20 cellular contexts compared by ENCODE assay signal in the genomic region with DNA sequence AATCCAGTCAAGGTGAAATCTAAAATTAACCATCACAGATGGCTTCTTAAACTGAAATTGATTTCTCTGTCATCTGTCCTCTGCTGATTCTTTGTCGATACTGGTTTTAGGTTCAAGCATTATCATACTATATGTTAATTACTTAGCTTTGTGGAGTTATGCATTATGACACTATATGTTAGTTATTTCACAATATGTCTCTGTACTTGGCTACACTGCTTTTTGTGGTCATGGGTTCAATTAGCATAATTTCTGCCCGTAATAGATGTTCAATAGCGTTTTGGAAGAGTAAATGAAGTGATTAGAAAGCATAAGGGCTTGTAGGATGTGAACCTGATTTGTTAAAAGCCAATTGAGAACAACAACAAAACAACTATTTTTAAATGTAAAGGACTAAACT. TPM values are rescaled to one million over a fixed set of nuclear protein-coding genes. Genes with fewer than 3 reads are reported as not detected.
DNase-seq lines count a peak whose midpoint lies in the region; ATAC-seq and TF ChIP-seq lines count a peak whose summit lies in the region.
"Had no signal": no experiment of that assay in that cellular context is flagged by ENCODE, and none has a peak within 500 bp of the region (broad histone marks: within the 10 kb centered on the region; RNA-seq: fewer than 3 reads in every experiment).

No MANE protein-coding gene starts in this region.

- TF ChIP-seq CTCF in natural killer cell (IDR thresholded peaks at IDR 0.05) = no peak

- H3K27ac Mint-ChIP-seq in activated CD4-positive, alpha-beta T cell treated with anti-CD3 and anti-CD28 coated beads, Interleukin-2, amount 10 ng/mL, durations not matched to agents 7 days and 5 days = peak overlapping the region; percentile 86
- no peak overlapping the region for H3K27ac Mint-ChIP-seq in natural killer cell treated with Interleukin-12 subunit alpha and Interleukin-12 subunit beta and Interleukin-15 and Interleukin-18, amount 100 ng/mL, for 72 hours
- no peak overlapping the region for H3K27ac Mint-ChIP-seq in natural killer cell
- H3K27ac Mint-ChIP-seq in activated T-helper 1 cell treated with anti-CD3 and anti-CD28 coated beads, Interleukin-12 subunit alpha, Interleukin-12 subunit beta, Interleukin-2, Interleukin-4 antibody, amounts not matched to agents 30 ng/mL and 10 ng/mL and 1 ng/mL, durations not matched to agents 14 hours and 24 hours and 36 hours = peak overlapping the region; percentile 32

- POLR2A ChIA-PET in activated CD4-positive, alpha-beta T cell treated with anti-CD3 and anti-CD28 coated beads, Interleukin-2, amount 10 ng/mL, durations not matched to agents 7 days and 5 days (lab: Charles Lee) = interaction anchor here (0.8 to 0.9 kb wide), 2 partner anchors 58 to 673 kb away, joined by 3 read pairs; a partner anchor contains a TSS

- CTCF ChIA-PET in activated CD4-positive, alpha-beta T cell treated with anti-CD3 and anti-CD28 coated beads, Interleukin-2, amount 10 ng/mL, durations not matched to agents 7 days and 5 days (lab: Charles Lee) = interaction anchor here (0.5 to 2.3 kb wide), 4 partner anchors 10 to 77 kb away, joined by 3 to 6 read pairs (median 4); a partner anchor contains a TSS

- no peak overlapping the region for H3K4me3 Mint-ChIP-seq in activated CD4-positive, alpha-beta T cell treated with anti-CD3 and anti-CD28 coated beads, Interleukin-2, amount 10 ng/mL, durations not matched to agents 7 days and 5 days
- H3K4me3 Mint-ChIP-seq in natural killer cell treated with Interleukin-12 subunit alpha and Interleukin-12 subunit beta and Interleukin-15 and Interleukin-18, amount 100 ng/mL, for 72 hours = peak overlapping the region; percentile 5
- no peak overlapping the region for H3K4me3 Mint-ChIP-seq in natural killer cell
- no peak overlapping the region for H3K4me3 Mint-ChIP-seq in activated T-helper 1 cell treated with anti-CD3 and anti-CD28 coated beads, Interleukin-12 subunit alpha, Interleukin-12 subunit beta, Interleukin-2, Interleukin-4 antibody, amounts not matched to agents 30 ng/mL and 10 ng/mL and 1 ng/mL, durations not matched to agents 14 hours and 24 hours and 36 hours

- peaks cover 37% of the 10 kb centered on the region for H3K4me1 Mint-ChIP-seq in activated CD4-positive, alpha-beta T cell treated with anti-CD3 and anti-CD28 coated beads, Interleukin-2, amount 10 ng/mL, durations not matched to agents 7 days and 5 days
- H3K4me1 Mint-ChIP-seq in natural killer cell treated with Interleukin-12 subunit alpha and Interleukin-12 subunit beta and Interleukin-15 and Interleukin-18, amount 100 ng/mL, for 72 hours (ENCODE audit: low read depth in 2 of 2) = peaks cover 6 to 8% of the 10 kb centered on the region in 2 donors
- peaks cover 7% of the 10 kb centered on the region in 2 donors for H3K4me1 Mint-ChIP-seq in natural killer cell
- peaks cover 28% of the 10 kb centered on the region for H3K4me1 Mint-ChIP-seq in activated T-helper 1 cell treated with anti-CD3 and anti-CD28 coated beads, Interleukin-12 subunit alpha, Interleukin-12 subunit beta, Interleukin-2, Interleukin-4 antibody, amounts not matched to agents 30 ng/mL and 10 ng/mL and 1 ng/mL, durations not matched to agents 14 hours and 24 hours and 36 hours (ENCODE audit: low read depth)

- no peak for DNase-seq in activated CD4-positive, alpha-beta T cell treated with anti-CD3 and anti-CD28 coated beads, Interleukin-2, amount 10 ng/mL, durations not matched to agents 7 days and 5 days
- DNase-seq in activated CD4-positive, alpha-beta T cell treated with anti-CD3 and anti-CD28 coated beads, Interleukin-2, amount 50 U/mL, for 48 hours = no peak
- DNase-seq in natural killer cell treated with Interleukin-12 subunit alpha and Interleukin-12 subunit beta and Interleukin-15 and Interleukin-18, amount 100 ng/mL, for 72 hours (ENCODE audit: low spot score) = no peak
- DNase-seq in natural killer cell (no peak), NCI-H187 (lab: John Stamatoyannopoulos, UW) (no peak), NCI-H446 treated with DMSO at 0.1 percent for 48 hours (lab: John Stamatoyannopoulos, UW) (no peak), NCI-H1930 (lab: John Stamatoyannopoulos, UW) (no peak)
- no peak for DNase-seq in activated T-helper 1 cell treated with anti-CD3 and anti-CD28 coated beads, Interleukin-12 subunit alpha, Interleukin-12 subunit beta, Interleukin-2, Interleukin-4 antibody, amounts not matched to agents 30 ng/mL and 10 ng/mL and 1 ng/mL, durations not matched to agents 14 hours and 24 hours and 36 hours (ENCODE audit: low spot score)
- DNase-seq: GDM1, Karpas-422, NCI-H1417, NCI-H1694 treated with DMSO at 0.1 percent for 48 hours, NCI-H2227 treated with DMSO at 0.1 percent for 48 hours, NCI-H510A treated with DMSO at 0.1 percent for 48 hours, NCI-H748 treated with DMSO at 0.1 percent for 48 hours, Peyer's patch had no signal

- H3K27me3 Mint-ChIP-seq in activated CD4-positive, alpha-beta T cell treated with anti-CD3 and anti-CD28 coated beads, Interleukin-2, amount 10 ng/mL, durations not matched to agents 7 days and 5 days = peaks cover 9% of the 10 kb centered on the region
- H3K27me3 Mint-ChIP-seq in natural killer cell treated with Interleukin-12 subunit alpha and Interleukin-12 subunit beta and Interleukin-15 and Interleukin-18, amount 100 ng/mL, for 72 hours = peaks cover 0 to 2% of the 10 kb centered on the region in 2 donors
- peaks cover 0 to 7% of the 10 kb centered on the region in 2 donors for H3K27me3 Mint-ChIP-seq in natural killer cell (ENCODE audit: low read depth in 2 of 2)
- peaks cover 11% of the 10 kb centered on the region for H3K27me3 Mint-ChIP-seq in activated T-helper 1 cell treated with anti-CD3 and anti-CD28 coated beads, Interleukin-12 subunit alpha, Interleukin-12 subunit beta, Interleukin-2, Interleukin-4 antibody, amounts not matched to agents 30 ng/mL and 10 ng/mL and 1 ng/mL, durations not matched to agents 14 hours and 24 hours and 36 hours (ENCODE audit: insufficient read depth)

- no peak for ATAC-seq in natural killer cell treated with Interleukin-12 subunit alpha and Interleukin-12 subunit beta and Interleukin-15 and Interleukin-18, amount 100 ng/mL, for 72 hours
- no peak for ATAC-seq in natural killer cell
- ATAC-seq: HCT116 had no signal

- intact Hi-C loops in natural killer cell (cut with micrococcal nuclease) = loop anchor here (2.0 kb wide), 1 partner anchor 533 kb away; no protein-coding TSS in a partner anchor
- intact Hi-C loops in activated T-helper 1 cell treated with anti-CD3 and anti-CD28 coated beads, Interleukin-12 subunit alpha, Interleukin-12 subunit beta, Interleukin-2, Interleukin-4 antibody, amounts not matched to agents 30 ng/mL and 10 ng/mL and 1 ng/mL, durations not matched to agents 14 hours and 24 hours and 36 hours (cut with micrococcal nuclease) = loop anchor here (2.0 kb wide), 1 partner anchor 27 kb away; no protein-coding TSS in a partner anchor

- peaks cover 4% of the 10 kb centered on the region for H3K9me3 Mint-ChIP-seq in activated CD4-positive, alpha-beta T cell treated with anti-CD3 and anti-CD28 coated beads, Interleukin-2, amount 10 ng/mL, durations not matched to agents 7 days and 5 days
- no peaks in the 10 kb centered on the region for H3K9me3 Mint-ChIP-seq in natural killer cell treated with Interleukin-12 subunit alpha and Interleukin-12 subunit beta and Interleukin-15 and Interleukin-18, amount 100 ng/mL, for 72 hours
- H3K9me3 Mint-ChIP-seq in natural killer cell = no peaks in the 10 kb centered on the region
- no peaks in the 10 kb centered on the region for H3K9me3 Mint-ChIP-seq in activated T-helper 1 cell treated with anti-CD3 and anti-CD28 coated beads, Interleukin-12 subunit alpha, Interleukin-12 subunit beta, Interleukin-2, Interleukin-4 antibody, amounts not matched to agents 30 ng/mL and 10 ng/mL and 1 ng/mL, durations not matched to agents 14 hours and 24 hours and 36 hours
- H3K9me3 Mint-ChIP-seq: IgD-negative memory B cell had no signal

- H3K36me3 Mint-ChIP-seq in activated CD4-positive, alpha-beta T cell treated with anti-CD3 and anti-CD28 coated beads, Interleukin-2, amount 10 ng/mL, durations not matched to agents 7 days and 5 days (ENCODE audit: low read depth) = peaks cover 19% of the 10 kb centered on the region
- no peaks in the 10 kb centered on the region for H3K36me3 Mint-ChIP-seq in natural killer cell treated with Interleukin-12 subunit alpha and Interleukin-12 subunit beta and Interleukin-15 and Interleukin-18, amount 100 ng/mL, for 72 hours
- no peaks in the 10 kb centered on the region for H3K36me3 Mint-ChIP-seq in natural killer cell
- H3K36me3 Mint-ChIP-seq in activated T-helper 1 cell treated with anti-CD3 and anti-CD28 coated beads, Interleukin-12 subunit alpha, Interleukin-12 subunit beta, Interleukin-2, Interleukin-4 antibody, amounts not matched to agents 30 ng/mL and 10 ng/mL and 1 ng/mL, durations not matched to agents 14 hours and 24 hours and 36 hours (ENCODE audit: low read depth) = no peaks in the 10 kb centered on the region
- H3K36me3 Mint-ChIP-seq: IgD-negative memory B cell had no signal

RNA-seq across cellular contexts. Expression of a gene that starts 28.2 kb away (rescaled TPM):
- 100 to 1,000 TPM; 187 to 190 TPM for total RNA-seq in activated CD4-positive, alpha-beta T cell treated with anti-CD3 and anti-CD28 coated beads, Interleukin-2, amount 10 ng/mL, durations not matched to agents 7 days and 5 days
- total RNA-seq in natural killer cell treated with Interleukin-12 subunit alpha and Interleukin-12 subunit beta and Interleukin-15 and Interleukin-18, amount 100 ng/mL, for 72 hours = 10 to 100 TPM; 10.0 to 13.5 TPM
- total RNA-seq in natural killer cell = 10 to 100 TPM; 34.6 to 60.2 (median 35.5) TPM
- 26.9 and 28.1 TPM in 2 replicates for total RNA-seq in activated T-helper 1 cell treated with anti-CD3 and anti-CD28 coated beads, Interleukin-12 subunit alpha, Interleukin-12 subunit beta, Interleukin-2, Interleukin-4 antibody, amounts not matched to agents 30 ng/mL and 10 ng/mL and 1 ng/mL, durations not matched to agents 14 hours and 24 hours and 36 hours
- total RNA-seq: H1, OCI-LY7 had no signal

RNA-seq across cellular contexts. Expression of a gene that starts 57.5 kb away (rescaled TPM):
- 100 to 1,000 TPM; 358 to 374 TPM for total RNA-seq in activated CD4-positive, alpha-beta T cell treated with anti-CD3 and anti-CD28 coated beads, Interleukin-2, amount 10 ng/mL, durations not matched to agents 7 days and 5 days
- total RNA-seq in natural killer cell treated with Interleukin-12 subunit alpha and Interleukin-12 subunit beta and Interleukin-15 and Interleukin-18, amount 100 ng/mL, for 72 hours = 1 to 10 TPM; 1.4 to 3.8 TPM
- 10 to 100 TPM in 1 of 3 donors, 1 to 10 TPM in 2; 5.2 to 12.6 (median 6.7) TPM for total RNA-seq in natural killer cell
- 16.7 and 21.8 TPM in 2 replicates for total RNA-seq in activated T-helper 1 cell treated with anti-CD3 and anti-CD28 coated beads, Interleukin-12 subunit alpha, Interleukin-12 subunit beta, Interleukin-2, Interleukin-4 antibody, amounts not matched to agents 30 ng/mL and 10 ng/mL and 1 ng/mL, durations not matched to agents 14 hours and 24 hours and 36 hours
- total RNA-seq: H1, OCI-LY7 had no signal

Comparison
In these comparisons a context has a peak if more than half of its experiments do, and no peak if none do; other contexts are left out.
1. H3K27ac Mint-ChIP-seq: peak in activated CD4-positive, alpha-beta T cell treated with anti-CD3 and anti-CD28 coated beads, Interleukin-2, amount 10 ng/mL, durations not matched to agents 7 days and 5 days (single experiment) and activated T-helper 1 cell treated with anti-CD3 and anti-CD28 coated beads, Interleukin-12 subunit alpha, Interleukin-12 subunit beta, Interleukin-2, Interleukin-4 antibody, amounts not matched to agents 30 ng/mL and 10 ng/mL and 1 ng/mL, durations not matched to agents 14 hours and 24 hours and 36 hours (single experiment); none in natural killer cell treated with Interleukin-12 subunit alpha and Interleukin-12 subunit beta and Interleukin-15 and Interleukin-18, amount 100 ng/mL, for 72 hours (0 of 2) and natural killer cell (0 of 2).
2. RNA of a gene that starts 57.5 kb away (total RNA-seq): 358 to 374 TPM in activated CD4-positive, alpha-beta T cell treated with anti-CD3 and anti-CD28 coated beads, Interleukin-2, amount 10 ng/mL, durations not matched to agents 7 days and 5 days; 16.7 to 21.8 TPM in activated T-helper 1 cell treated with anti-CD3 and anti-CD28 coated beads, Interleukin-12 subunit alpha, Interleukin-12 subunit beta, Interleukin-2, Interleukin-4 antibody, amounts not matched to agents 30 ng/mL and 10 ng/mL and 1 ng/mL, durations not matched to agents 14 hours and 24 hours and 36 hours, 5.2 to 12.6 TPM in natural killer cell and 1.4 to 3.8 TPM in natural killer cell treated with Interleukin-12 subunit alpha and Interleukin-12 subunit beta and Interleukin-15 and Interleukin-18, amount 100 ng/mL, for 72 hours; every median in the first group is over 10 times any median in the second.